17 cellular contexts compared by ENCODE assay signal in genomic region chr4:101123231-101123630, GRCh38.
"Had no signal": no experiment of that assay in that cellular context is flagged by ENCODE, and none has a peak within 500 bp of the region (broad histone marks: within the 10 kb centered on the region; RNA-seq: fewer than 3 reads in every experiment).

No MANE protein-coding gene starts in this region.

- H3K4me3 Mint-ChIP-seq: activated naive CD4-positive, alpha-beta T cell treated with anti-CD3 and anti-CD28 coated beads for 36 hours; brain; central memory CD8-positive, alpha-beta T cell; memory B cell; neural crest cell had no signal

- ATAC-seq: left lung, SK-N-SH treated with all-trans-retinoic acid at 6 μM for 48 hours had no signal

- H3K27ac ChIP-seq: esophagus muscularis mucosa, left lung, ovary, sigmoid colon, suprapubic skin, upper lobe of left lung had no signal

- DNase-seq: activated CD4-positive, alpha-beta T cell treated with anti-CD3 and anti-CD28 coated beads, Interleukin-2, amount 50 U/mL, for 48 hours; activated naive CD4-positive, alpha-beta T cell treated with anti-CD3 and anti-CD28 coated beads for 36 hours; amniotic stem cell; head of caudate nucleus; left lung; ovary; sigmoid colon; stimulated activated CD4-positive, alpha-beta T cell treated with anti-CD3 and anti-CD28 coated beads, Interleukin-2, amount 100 ng/mL, for 24 hours; stimulated activated naive CD4-positive, alpha-beta T cell; upper lobe of left lung had no signal

- H3K9me3 Mint-ChIP-seq: activated naive CD4-positive, alpha-beta T cell treated with anti-CD3 and anti-CD28 coated beads for 36 hours; central memory CD8-positive, alpha-beta T cell; memory B cell had no signal

- H3K27me3 ChIP-seq: esophagus muscularis mucosa, left lung, ovary, sigmoid colon, suprapubic skin, upper lobe of left lung had no signal

- H3K27me3 Mint-ChIP-seq: brain; central memory CD8-positive, alpha-beta T cell; memory B cell had no signal

- H3K9me3 ChIP-seq: esophagus muscularis mucosa, left lung, ovary, sigmoid colon, suprapubic skin, upper lobe of left lung had no signal

- H3K27ac Mint-ChIP-seq: activated naive CD4-positive, alpha-beta T cell treated with anti-CD3 and anti-CD28 coated beads for 36 hours; brain; memory B cell had no signal
